8 cellular contexts compared by ENCODE assay signal in genomic region chr11:58525037-58525614, GRCh38. TPM values are rescaled to one million over a fixed set of nuclear protein-coding genes. Genes with fewer than 3 reads are reported as not detected.
DNase-seq lines count a peak whose midpoint lies in the region; ATAC-seq lines count a peak whose summit lies in the region.

No MANE protein-coding gene starts in this region.

- peaks cover 40% of the 10 kb centered on the region for H3K4me1 Mint-ChIP-seq in activated CD8-positive, alpha-beta memory T cell treated with anti-CD3 and anti-CD28 coated beads, Interleukin-2, amount 10 ng/mL, durations not matched to agents 7 days and 5 days

- no peaks in the 10 kb centered on the region for H3K9me3 Mint-ChIP-seq in activated CD8-positive, alpha-beta memory T cell treated with anti-CD3 and anti-CD28 coated beads, Interleukin-2, amount 10 ng/mL, durations not matched to agents 7 days and 5 days (ENCODE audit: low read depth)

- ATAC-seq in activated CD8-positive, alpha-beta memory T cell treated with anti-CD3 and anti-CD28 coated beads, Interleukin-2, amount 10 ng/mL, durations not matched to agents 7 days and 5 days = peak; percentile 86
- ATAC-seq in HG02870 (IDR thresholded peaks at IDR 0.05; ENCODE audit: unreplicated experiment) = peak; percentile 85

- CTCF ChIA-PET in activated CD8-positive, alpha-beta memory T cell treated with anti-CD3 and anti-CD28 coated beads, Interleukin-2, amount 10 ng/mL, durations not matched to agents 7 days and 5 days (lab: Charles Lee) = interaction anchor here (0.9 to 1.2 kb wide), 3 partner anchors 15 to 533 kb away, joined by 3 read pairs; no protein-coding TSS in a partner anchor

- H3K36me3 Mint-ChIP-seq in activated CD8-positive, alpha-beta memory T cell treated with anti-CD3 and anti-CD28 coated beads, Interleukin-2, amount 10 ng/mL, durations not matched to agents 7 days and 5 days = peaks cover 31% of the 10 kb centered on the region

- peak overlapping the region; percentile 77 for H3K27ac Mint-ChIP-seq in activated CD8-positive, alpha-beta memory T cell treated with anti-CD3 and anti-CD28 coated beads, Interleukin-2, amount 10 ng/mL, durations not matched to agents 7 days and 5 days

- H3K27me3 Mint-ChIP-seq in activated CD8-positive, alpha-beta memory T cell treated with anti-CD3 and anti-CD28 coated beads, Interleukin-2, amount 10 ng/mL, durations not matched to agents 7 days and 5 days = no peaks in the 10 kb centered on the region

- peak overlapping the region; percentile 27 for H3K4me3 Mint-ChIP-seq in activated CD8-positive, alpha-beta memory T cell treated with anti-CD3 and anti-CD28 coated beads, Interleukin-2, amount 10 ng/mL, durations not matched to agents 7 days and 5 days

- peak; percentile 53 for DNase-seq in activated CD8-positive, alpha-beta memory T cell treated with anti-CD3 and anti-CD28 coated beads, Interleukin-2, amount 10 ng/mL, durations not matched to agents 7 days and 5 days
- no peak for DNase-seq in activated CD8-positive, alpha-beta memory T cell treated with anti-CD3 and anti-CD28 coated beads for 24 hours
- DNase-seq in NOMO-1 treated with dmso at 0.1 percent for 144 hours (lab: John Stamatoyannopoulos, UW; ENCODE audit: unreplicated experiment) (peak; percentile 29), germinal center (ENCODE audit: low spot score) (peak; percentile 61), RKO (ENCODE audit: low spot score) (no peak), NCI-H1092 (lab: John Stamatoyannopoulos, UW) (no peak), NCI-H1105 treated with DMSO at 0.1 percent for 48 hours (lab: John Stamatoyannopoulos, UW) (no peak)

RNA-seq across cellular contexts. Expression of gene OR5B21, which starts 17.2 kb away (rescaled TPM):
- total RNA-seq in activated CD8-positive, alpha-beta memory T cell treated with anti-CD3 and anti-CD28 coated beads, Interleukin-2, amount 10 ng/mL, durations not matched to agents 7 days and 5 days = under 1 TPM; 0.44 to 0.96 TPM

RNA-seq across cellular contexts. Expression of gene LPXN, which starts 50.5 kb away (rescaled TPM):
- 100 to 1,000 TPM; 141 to 225 TPM for total RNA-seq in activated CD8-positive, alpha-beta memory T cell treated with anti-CD3 and anti-CD28 coated beads, Interleukin-2, amount 10 ng/mL, durations not matched to agents 7 days and 5 days

RNA-seq across cellular contexts. Expression of gene ZFP91, which starts 53.7 kb away (rescaled TPM):
- total RNA-seq in activated CD8-positive, alpha-beta memory T cell treated with anti-CD3 and anti-CD28 coated beads, Interleukin-2, amount 10 ng/mL, durations not matched to agents 7 days and 5 days = 10 to 100 TPM; 54.8 to 69.7 TPM

Comparison
In these comparisons a context has a peak if more than half of its experiments do, and no peak if none do; other contexts are left out.
1. DNase-seq: peak in activated CD8-positive, alpha-beta memory T cell treated with anti-CD3 and anti-CD28 coated beads, Interleukin-2, amount 10 ng/mL, durations not matched to agents 7 days and 5 days (single experiment), NOMO-1 treated with dmso at 0.1 percent for 144 hours (single experiment) and germinal center (single experiment); none in activated CD8-positive, alpha-beta memory T cell treated with anti-CD3 and anti-CD28 coated beads for 24 hours (single experiment), RKO (single experiment), NCI-H1092 (single experiment) and NCI-H1105 treated with DMSO at 0.1 percent for 48 hours (single experiment).